ENCODE assay signal across 8 cellular contexts in genomic region chr14:91416744-91417133, GRCh38. TPM values are rescaled to one million over a fixed set of nuclear protein-coding genes. Genes with fewer than 3 reads are reported as not detected.
DNase-seq lines count a peak whose midpoint lies in the region; ATAC-seq and TF ChIP-seq lines count a peak whose summit lies in the region.

No MANE protein-coding gene starts in this region.

- H3K36me3 ChIP-seq in A673 (ENCODE audit: insufficient read depth, low read length, poor library complexity, severe bottlenecking) (peaks cover 4% of the 10 kb centered on the region), body of pancreas (replicated peaks in 1 of 2; ENCODE audit: insufficient read depth in 1 of 2, low read depth in 2 of 2) (no peaks in the 10 kb centered on the region)

- TF ChIP-seq CTCF in A673 (conservative IDR thresholded peaks at IDR 0.05; ENCODE audit: low read depth, low read length) (no peak), HFF-Myc (IDR thresholded peaks at IDR 0.05; ENCODE audit: low read depth, low read length, missing control alignments) (no peak), body of pancreas (IDR thresholded peaks at IDR 0.05) (no peak)

- peak overlapping the region; percentile 99 for H3K27ac Mint-ChIP-seq in memory B cell

- peak overlapping the region; percentile 100 for H3K4me3 Mint-ChIP-seq in memory B cell

- intact Hi-C loops in A673 (cut with micrococcal nuclease; ENCODE audit: unreplicated experiment) (loop anchor here (5.0 to 10.0 kb wide), 2 partner anchors 59 to 498 kb away; no protein-coding TSS in a partner anchor), body of pancreas (cut with DNase I) (no loop called here)

- ATAC-seq in body of pancreas = no peak
- ATAC-seq in memory B cell (ENCODE audit: low read depth) = no peak
- ATAC-seq in GM18858 (IDR thresholded peaks at IDR 0.05; ENCODE audit: unreplicated experiment) = no peak
- no peak for ATAC-seq in GM21619 (IDR thresholded peaks at IDR 0.05; ENCODE audit: unreplicated experiment)
- ATAC-seq in GM19395 (IDR thresholded peaks at IDR 0.05; ENCODE audit: unreplicated experiment) = no peak

- peaks cover 39% of the 10 kb centered on the region for H3K4me1 Mint-ChIP-seq in memory B cell

- H3K27me3 Mint-ChIP-seq in memory B cell = no peaks in the 10 kb centered on the region

- POLR2A ChIA-PET in A673 (lab: Charles Lee; ENCODE audit: low non-redundant PET) = no interaction called here

- no peak for TF ChIP-seq POLR2A in body of pancreas (IDR thresholded peaks at IDR 0.05)

- no peaks in the 10 kb centered on the region for H3K9me3 Mint-ChIP-seq in memory B cell

- H3K9me3 ChIP-seq in A673 (ENCODE audit: low read depth, low read length, poor library complexity, severe bottlenecking) (no peaks in the 10 kb centered on the region), body of pancreas (no peaks in the 10 kb centered on the region)

- WGBS in body of pancreas, 2 donors = 8 to 9% methylated on average over 19 to 20 of the region's 20 CpGs

- H3K4me3 ChIP-seq in A673 (ENCODE audit: low read depth, low read length, poor library complexity, severe bottlenecking) (peak overlapping the region; percentile 89), HFF-Myc (replicated peaks; ENCODE audit: low read depth, low read length) (peak overlapping the region; percentile 46), body of pancreas (peak overlapping the region; percentile 24 to 67)

- DNase-seq in A673 (ENCODE audit: low spot score) = peak; percentile 21
- DNase-seq in HFF-Myc (ENCODE audit: extremely low read depth, low read depth) = no peak
- peak; percentile 33 to 49 (median 36) for DNase-seq in body of pancreas
- DNase-seq in memory B cell (ENCODE audit: low spot score in 2 of 2) = peak in 1 of 2 donors; percentile 42
- no peak for DNase-seq in SIG-M5 (lab: John Stamatoyannopoulos, UW)

- H3K27me3 ChIP-seq in A673 (replicated peaks; ENCODE audit: insufficient read depth, low read depth, low read length, poor library complexity) (no peaks in the 10 kb centered on the region), body of pancreas (no peaks in the 10 kb centered on the region)

- H3K36me3 Mint-ChIP-seq in memory B cell = peaks cover 16% of the 10 kb centered on the region

- H3K4me1 ChIP-seq in A673 (ENCODE audit: insufficient read depth, low read length, poor library complexity, severe bottlenecking) (peaks cover 17% of the 10 kb centered on the region), body of pancreas (peaks cover 59% of the 10 kb centered on the region)

- no TSS peak for BruUV-seq in A673 (replicated peaks; lab: Mats Ljungman, UMichigan)

- H3K27ac ChIP-seq in A673 (ENCODE audit: low read depth, low read length, poor library complexity, severe bottlenecking) (peak overlapping the region; percentile 71), body of pancreas (peak overlapping the region; percentile 35 to 72 (median 50))

- CTCF ChIA-PET in A673 (lab: Charles Lee) = interaction anchor here (1.2 to 2.2 kb wide), 3 partner anchors 93 to 240 kb away, joined by 3 to 19 read pairs (median 6); no protein-coding TSS in a partner anchor

RNA-seq across cellular contexts. Expression of gene CCDC88C, which starts 0.9 kb away (rescaled TPM):
- total RNA-seq in A673 (2021) = 36.8 and 49.1 TPM in 2 replicates
- total RNA-seq in body of pancreas = 10 to 100 TPM; 36.3 to 57.4 TPM

Comparison
In these comparisons a context has a peak if more than half of its experiments do, and no peak if none do; other contexts are left out.
1. DNase-seq: peak in A673 (single experiment) and body of pancreas (4 of 4); none in HFF-Myc (single experiment) and SIG-M5 (single experiment).
2. Peak in every context shown above with its lines, with median percentiles within 50 percentile points of each other: H3K4me3 ChIP-seq.